8 cellular contexts compared by ENCODE assay signal in genomic region chr10:48523820-48524758, GRCh38.
DNase-seq lines count a peak whose midpoint lies in the region; TF ChIP-seq lines count a peak whose summit lies in the region.

No MANE protein-coding gene starts in this region.

- intact Hi-C loops in tibial artery (cut with DNase I; ENCODE audit: low total_unique reads) = no loop called here

- CTCF ChIA-PET in HEK293T (lab: Yijun Ruan, JAX) = interaction anchor here (0.6 to 1.8 kb wide), 4 partner anchors 11 to 132 kb away, joined by 3 to 5 read pairs (median 3); no protein-coding TSS in a partner anchor

- DNase-seq in HEK293T (ENCODE audit: extremely low spot score) (peak; percentile 84), astrocyte of the spinal cord (ENCODE audit: low read depth, low spot score) (peak; percentile 22), kidney epithelial cell (ENCODE audit: low read depth) (no peak), tibial artery (peak in 1 of 2 donors; percentile 27), HT-29 (ENCODE audit: low spot score) (no peak), middle frontal gyrus (ENCODE audit: extremely low spot score, low spot score) (no peak), LoVo (ENCODE audit: low spot score) (no peak)

- H3K4me1 ChIP-seq in BLaER1 = peaks cover 32% of the 10 kb centered on the region
- H3K4me1 ChIP-seq in tibial artery = peaks cover 0 to 38% (median 22%) of the 10 kb centered on the region in 4 donors

- POLR2A ChIA-PET in HEK293T (lab: Yijun Ruan, JAX) = interaction anchor here (0.6 to 1.0 kb wide), 2 partner anchors 60 to 132 kb away, joined by 3 to 4 read pairs; no protein-coding TSS in a partner anchor

- H3K36me3 ChIP-seq in BLaER1 (no peaks in the 10 kb centered on the region), kidney epithelial cell (ENCODE audit: control insufficient read depth, insufficient read depth, low read length) (no peaks in the 10 kb centered on the region), tibial artery (no peaks in the 10 kb centered on the region)

- TF ChIP-seq CTCF in astrocyte of the spinal cord (IDR thresholded peaks at IDR 0.05; ENCODE audit: low read depth, low read length) (peak; percentile 49), kidney epithelial cell (IDR thresholded peaks at IDR 0.05; ENCODE audit: insufficient read depth, low read length, poor library complexity, severe bottlenecking) (peak; percentile 29), tibial artery (IDR thresholded peaks at IDR 0.05) (peak; percentile 23 to 33)

- no peak overlapping the region for H3K4me2 ChIP-seq in BLaER1

- in situ Hi-C loops in astrocyte of the spinal cord (cut with HindIII; ENCODE audit: low sequenced_read_pairs) = no loop called here

- no peak overlapping the region for H3K9ac ChIP-seq in BLaER1

- H3K9me3 ChIP-seq in BLaER1 = peaks cover 25% of the 10 kb centered on the region
- H3K9me3 ChIP-seq in tibial artery = no peaks in the 10 kb centered on the region

- peaks cover 39% of the 10 kb centered on the region for H3K27me3 ChIP-seq in BLaER1
- no peaks in the 10 kb centered on the region for H3K27me3 ChIP-seq in kidney epithelial cell (ENCODE audit: control insufficient read depth, insufficient read depth, low read length)
- no peaks in the 10 kb centered on the region for H3K27me3 ChIP-seq in tibial artery

- H3K4me3 ChIP-seq in BLaER1 = peak overlapping the region; percentile 41; the same call in 1 of the 2 replicates
- peak overlapping the region; percentile 42 for H3K4me3 ChIP-seq in astrocyte of the spinal cord (ENCODE audit: low read depth, low read length)
- peak overlapping the region; percentile 50 for H3K4me3 ChIP-seq in kidney epithelial cell (ENCODE audit: low read depth, low read length)
- peak overlapping the region; percentile 48 to 58 for H3K4me3 ChIP-seq in tibial artery

- no peaks in the 10 kb centered on the region for H4K20me1 ChIP-seq in BLaER1

- H3K27ac ChIP-seq in BLaER1 (no peak overlapping the region), tibial artery (no peak overlapping the region)

TF ChIP-seq in HEK293T, 16 proteins besides CTCF, POLR2A, EP300 and RAD21:
- TF ChIP-seq FOXM1 (IDR thresholded peaks at IDR 0.05; ENCODE audit: borderline replicate concordance) (peak; percentile 64; the same call in 1 of the 2 replicates), PKNOX1 (IDR thresholded peaks at IDR 0.05) (no peak)

Comparison
In these comparisons a context has a peak if more than half of its experiments do, and no peak if none do; other contexts are left out.
1. DNase-seq: peak in HEK293T (single experiment) and astrocyte of the spinal cord (single experiment); none in kidney epithelial cell (single experiment), HT-29 (single experiment), middle frontal gyrus (single experiment) and LoVo (single experiment).
2. Peak in every context shown above with its lines, with median percentiles within 50 percentile points of each other: H3K4me3 ChIP-seq and CTCF ChIP-seq.